1 cellular context compared by ENCODE assay signal in the genomic region with DNA sequence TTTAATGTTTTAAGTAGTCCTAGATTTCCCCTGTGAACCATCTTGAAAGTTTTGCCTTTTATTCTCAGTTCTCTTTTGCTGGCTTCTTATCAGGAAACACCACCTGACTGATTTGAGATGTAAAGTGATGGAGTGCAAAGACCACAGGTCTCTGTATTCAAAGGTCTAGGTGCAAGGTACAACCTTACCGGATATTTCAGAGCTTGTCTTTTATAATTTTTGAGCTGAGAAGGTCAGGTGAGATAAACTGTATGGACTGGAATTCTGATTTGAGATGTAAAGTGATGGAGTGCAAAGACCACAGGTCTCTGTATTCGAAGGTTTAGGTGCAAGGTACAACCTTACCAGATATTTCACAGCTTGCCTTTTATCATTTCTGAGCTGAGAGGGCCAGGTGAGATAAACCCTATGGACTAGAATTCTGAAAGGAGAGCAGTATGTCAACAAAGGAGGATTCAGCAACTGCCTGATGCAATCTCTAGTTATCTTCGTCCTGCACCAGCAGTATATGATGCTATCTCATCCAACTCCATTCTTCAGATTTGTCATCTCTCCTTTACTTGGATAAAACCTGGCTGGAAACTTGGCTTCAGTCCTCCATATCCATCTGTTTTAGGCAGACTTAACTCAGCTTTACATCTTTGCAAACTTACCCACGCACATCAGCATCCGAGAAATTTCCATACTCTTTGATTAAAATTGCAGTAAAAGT.
TF ChIP-seq lines count a peak whose summit lies in the region.

No MANE protein-coding gene starts in this region.

TF ChIP-seq in HepG2, 621 proteins besides CTCF, POLR2A, EP300 and RAD21 (continued from another document and continues in another):
- TF ChIP-seq, protein P1, sequence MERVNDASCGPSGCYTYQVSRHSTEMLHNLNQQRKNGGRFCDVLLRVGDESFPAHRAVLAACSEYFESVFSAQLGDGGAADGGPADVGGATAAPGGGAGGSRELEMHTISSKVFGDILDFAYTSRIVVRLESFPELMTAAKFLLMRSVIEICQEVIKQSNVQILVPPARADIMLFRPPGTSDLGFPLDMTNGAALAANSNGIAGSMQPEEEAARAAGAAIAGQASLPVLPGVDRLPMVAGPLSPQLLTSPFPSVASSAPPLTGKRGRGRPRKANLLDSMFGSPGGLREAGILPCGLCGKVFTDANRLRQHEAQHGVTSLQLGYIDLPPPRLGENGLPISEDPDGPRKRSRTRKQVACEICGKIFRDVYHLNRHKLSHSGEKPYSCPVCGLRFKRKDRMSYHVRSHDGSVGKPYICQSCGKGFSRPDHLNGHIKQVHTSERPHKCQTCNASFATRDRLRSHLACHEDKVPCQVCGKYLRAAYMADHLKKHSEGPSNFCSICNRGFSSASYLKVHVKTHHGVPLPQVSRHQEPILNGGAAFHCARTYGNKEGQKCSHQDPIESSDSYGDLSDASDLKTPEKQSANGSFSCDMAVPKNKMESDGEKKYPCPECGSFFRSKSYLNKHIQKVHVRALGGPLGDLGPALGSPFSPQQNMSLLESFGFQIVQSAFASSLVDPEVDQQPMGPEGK (CRISPR knock-in tag; IDR thresholded peaks at IDR 0.05): peak; percentile 43; the same call in 1 of the 2 replicates
- TF ChIP-seq, protein P2, sequence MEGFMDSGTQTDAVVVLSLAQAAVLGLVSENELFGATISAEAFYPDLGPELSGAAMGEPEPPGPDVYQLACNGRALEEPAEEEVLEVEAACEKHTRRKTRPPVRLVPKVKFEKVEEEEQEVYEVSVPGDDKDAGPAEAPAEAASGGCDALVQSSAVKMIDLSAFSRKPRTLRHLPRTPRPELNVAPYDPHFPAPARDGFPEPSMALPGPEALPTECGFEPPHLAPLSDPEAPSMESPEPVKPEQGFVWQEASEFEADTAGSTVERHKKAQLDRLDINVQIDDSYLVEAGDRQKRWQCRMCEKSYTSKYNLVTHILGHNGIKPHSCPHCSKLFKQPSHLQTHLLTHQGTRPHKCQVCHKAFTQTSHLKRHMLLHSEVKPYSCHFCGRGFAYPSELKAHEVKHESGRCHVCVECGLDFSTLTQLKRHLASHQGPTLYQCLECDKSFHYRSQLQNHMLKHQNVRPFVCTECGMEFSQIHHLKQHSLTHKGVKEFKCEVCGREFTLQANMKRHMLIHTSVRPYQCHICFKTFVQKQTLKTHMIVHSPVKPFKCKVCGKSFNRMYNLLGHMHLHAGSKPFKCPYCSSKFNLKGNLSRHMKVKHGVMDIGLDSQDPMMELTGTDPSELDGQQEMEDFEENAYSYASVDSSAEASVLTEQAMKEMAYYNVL (CRISPR knock-in tag; IDR thresholded peaks at IDR 0.05; ENCODE audit: borderline replicate concordance): 0 out of 2 replicates have a peak, but pooled peaks have one; percentile 39
- TF ChIP-seq SMAD1 (CRISPR knock-in tag; IDR thresholded peaks at IDR 0.05; ENCODE audit: borderline replicate concordance, low read depth): no peak
- 0 out of 2 replicates have a peak, but pooled peaks have one; percentile 5 for TF ChIP-seq FOXA1 (IDR thresholded peaks at IDR 0.05)
- TF ChIP-seq FOXA1 (CRISPR knock-in tag; IDR thresholded peaks at IDR 0.05): peak; percentile 95
- TF ChIP-seq KAT7 (CRISPR knock-in tag; IDR thresholded peaks at IDR 0.05; ENCODE audit: borderline replicate concordance): no peak
- TF ChIP-seq ZNF20 (CRISPR knock-in tag; IDR thresholded peaks at IDR 0.05): no peak
- TF ChIP-seq FOXP1 (IDR thresholded peaks at IDR 0.05): no peak
- TF ChIP-seq FOXP1 (CRISPR knock-in tag; IDR thresholded peaks at IDR 0.05): no peak
- TF ChIP-seq CEBPG (CRISPR knock-in tag; IDR thresholded peaks at IDR 0.05): peak; percentile 98
- TF ChIP-seq GABPA (IDR thresholded peaks at IDR 0.05; ENCODE audit: low read depth, low read length): no peak
- peak; percentile 10; the same call in 1 of the 2 replicates for TF ChIP-seq GABPA (CRISPR knock-in tag; IDR thresholded peaks at IDR 0.05; ENCODE audit: low read depth)
- peak; percentile 57; the same call in 1 of the 2 replicates for TF ChIP-seq ETV5 (CRISPR knock-in tag; IDR thresholded peaks at IDR 0.05; ENCODE audit: borderline replicate concordance)
- TF ChIP-seq, protein P3, sequence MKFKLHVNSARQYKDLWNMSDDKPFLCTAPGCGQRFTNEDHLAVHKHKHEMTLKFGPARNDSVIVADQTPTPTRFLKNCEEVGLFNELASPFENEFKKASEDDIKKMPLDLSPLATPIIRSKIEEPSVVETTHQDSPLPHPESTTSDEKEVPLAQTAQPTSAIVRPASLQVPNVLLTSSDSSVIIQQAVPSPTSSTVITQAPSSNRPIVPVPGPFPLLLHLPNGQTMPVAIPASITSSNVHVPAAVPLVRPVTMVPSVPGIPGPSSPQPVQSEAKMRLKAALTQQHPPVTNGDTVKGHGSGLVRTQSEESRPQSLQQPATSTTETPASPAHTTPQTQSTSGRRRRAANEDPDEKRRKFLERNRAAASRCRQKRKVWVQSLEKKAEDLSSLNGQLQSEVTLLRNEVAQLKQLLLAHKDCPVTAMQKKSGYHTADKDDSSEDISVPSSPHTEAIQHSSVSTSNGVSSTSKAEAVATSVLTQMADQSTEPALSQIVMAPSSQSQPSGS (CRISPR knock-in tag; IDR thresholded peaks at IDR 0.05): peak; percentile 49; the same call in 1 of the 2 replicates
- 0 out of 2 replicates have a peak, but pooled peaks have one; percentile 31 for TF ChIP-seq ZNF598 (CRISPR knock-in tag; IDR thresholded peaks at IDR 0.05; ENCODE audit: borderline replicate concordance)
- TF ChIP-seq, protein P4, sequence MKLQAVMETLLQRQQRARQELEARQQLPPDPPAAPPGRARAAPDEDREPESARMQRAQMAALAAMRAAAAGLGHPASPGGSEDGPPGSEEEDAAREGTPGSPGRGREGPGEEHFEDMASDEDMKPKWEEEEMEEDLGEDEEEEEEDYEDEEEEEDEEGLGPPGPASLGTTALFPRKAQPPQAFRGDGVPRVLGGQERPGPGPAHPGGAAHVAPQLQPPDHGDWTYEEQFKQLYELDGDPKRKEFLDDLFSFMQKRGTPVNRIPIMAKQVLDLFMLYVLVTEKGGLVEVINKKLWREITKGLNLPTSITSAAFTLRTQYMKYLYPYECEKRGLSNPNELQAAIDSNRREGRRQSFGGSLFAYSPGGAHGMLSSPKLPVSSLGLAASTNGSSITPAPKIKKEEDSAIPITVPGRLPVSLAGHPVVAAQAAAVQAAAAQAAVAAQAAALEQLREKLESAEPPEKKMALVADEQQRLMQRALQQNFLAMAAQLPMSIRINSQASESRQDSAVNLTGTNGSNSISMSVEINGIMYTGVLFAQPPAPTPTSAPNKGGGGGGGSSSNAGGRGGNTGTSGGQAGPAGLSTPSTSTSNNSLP (IDR thresholded peaks at IDR 0.05; ENCODE audit: low read depth, low read length): peak; percentile 53; the same call in 1 of the 2 replicates
- TF ChIP-seq KAT8 (CRISPR knock-in tag; IDR thresholded peaks at IDR 0.05): 0 out of 2 replicates have a peak, but pooled peaks have one; percentile 21
- TF ChIP-seq FOXJ3 (CRISPR knock-in tag; IDR thresholded peaks at IDR 0.05; ENCODE audit: borderline replicate concordance): peak; percentile 85; the same call in 1 of the 2 replicates
- TF ChIP-seq TOE1 (CRISPR knock-in tag; IDR thresholded peaks at IDR 0.05): no peak
- TF ChIP-seq MEF2D (CRISPR knock-in tag; IDR thresholded peaks at IDR 0.05): peak; percentile 18; the same call in 1 of the 2 replicates
- TF ChIP-seq ZNF530 (CRISPR knock-in tag; IDR thresholded peaks at IDR 0.05; ENCODE audit: low read depth): no peak
- TF ChIP-seq, protein P5, sequence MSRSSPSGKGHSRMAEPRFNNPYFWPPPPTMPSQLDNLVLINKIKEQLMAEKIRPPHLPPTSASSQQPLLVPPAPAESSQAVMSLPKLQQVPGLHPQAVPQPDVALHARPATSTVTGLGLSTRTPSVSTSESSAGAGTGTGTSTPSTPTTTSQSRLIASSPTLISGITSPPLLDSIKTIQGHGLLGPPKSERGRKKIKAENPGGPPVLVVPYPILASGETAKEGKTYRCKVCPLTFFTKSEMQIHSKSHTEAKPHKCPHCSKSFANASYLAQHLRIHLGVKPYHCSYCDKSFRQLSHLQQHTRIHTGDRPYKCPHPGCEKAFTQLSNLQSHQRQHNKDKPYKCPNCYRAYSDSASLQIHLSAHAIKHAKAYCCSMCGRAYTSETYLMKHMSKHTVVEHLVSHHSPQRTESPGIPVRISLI (CRISPR knock-in tag; IDR thresholded peaks at IDR 0.05; ENCODE audit: borderline replicate concordance): peak; percentile 18; the same call in 1 of the 2 replicates
- TF ChIP-seq, protein P6, sequence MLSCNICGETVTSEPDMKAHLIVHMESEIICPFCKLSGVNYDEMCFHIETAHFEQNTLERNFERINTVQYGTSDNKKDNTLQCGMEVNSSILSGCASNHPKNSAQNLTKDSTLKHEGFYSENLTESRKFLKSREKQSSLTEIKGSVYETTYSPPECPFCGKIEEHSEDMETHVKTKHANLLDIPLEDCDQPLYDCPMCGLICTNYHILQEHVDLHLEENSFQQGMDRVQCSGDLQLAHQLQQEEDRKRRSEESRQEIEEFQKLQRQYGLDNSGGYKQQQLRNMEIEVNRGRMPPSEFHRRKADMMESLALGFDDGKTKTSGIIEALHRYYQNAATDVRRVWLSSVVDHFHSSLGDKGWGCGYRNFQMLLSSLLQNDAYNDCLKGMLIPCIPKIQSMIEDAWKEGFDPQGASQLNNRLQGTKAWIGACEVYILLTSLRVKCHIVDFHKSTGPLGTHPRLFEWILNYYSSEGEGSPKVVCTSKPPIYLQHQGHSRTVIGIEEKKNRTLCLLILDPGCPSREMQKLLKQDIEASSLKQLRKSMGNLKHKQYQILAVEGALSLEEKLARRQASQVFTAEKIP (CRISPR knock-in tag; IDR thresholded peaks at IDR 0.05; ENCODE audit: borderline replicate concordance): no peak
- TF ChIP-seq, protein P7, sequence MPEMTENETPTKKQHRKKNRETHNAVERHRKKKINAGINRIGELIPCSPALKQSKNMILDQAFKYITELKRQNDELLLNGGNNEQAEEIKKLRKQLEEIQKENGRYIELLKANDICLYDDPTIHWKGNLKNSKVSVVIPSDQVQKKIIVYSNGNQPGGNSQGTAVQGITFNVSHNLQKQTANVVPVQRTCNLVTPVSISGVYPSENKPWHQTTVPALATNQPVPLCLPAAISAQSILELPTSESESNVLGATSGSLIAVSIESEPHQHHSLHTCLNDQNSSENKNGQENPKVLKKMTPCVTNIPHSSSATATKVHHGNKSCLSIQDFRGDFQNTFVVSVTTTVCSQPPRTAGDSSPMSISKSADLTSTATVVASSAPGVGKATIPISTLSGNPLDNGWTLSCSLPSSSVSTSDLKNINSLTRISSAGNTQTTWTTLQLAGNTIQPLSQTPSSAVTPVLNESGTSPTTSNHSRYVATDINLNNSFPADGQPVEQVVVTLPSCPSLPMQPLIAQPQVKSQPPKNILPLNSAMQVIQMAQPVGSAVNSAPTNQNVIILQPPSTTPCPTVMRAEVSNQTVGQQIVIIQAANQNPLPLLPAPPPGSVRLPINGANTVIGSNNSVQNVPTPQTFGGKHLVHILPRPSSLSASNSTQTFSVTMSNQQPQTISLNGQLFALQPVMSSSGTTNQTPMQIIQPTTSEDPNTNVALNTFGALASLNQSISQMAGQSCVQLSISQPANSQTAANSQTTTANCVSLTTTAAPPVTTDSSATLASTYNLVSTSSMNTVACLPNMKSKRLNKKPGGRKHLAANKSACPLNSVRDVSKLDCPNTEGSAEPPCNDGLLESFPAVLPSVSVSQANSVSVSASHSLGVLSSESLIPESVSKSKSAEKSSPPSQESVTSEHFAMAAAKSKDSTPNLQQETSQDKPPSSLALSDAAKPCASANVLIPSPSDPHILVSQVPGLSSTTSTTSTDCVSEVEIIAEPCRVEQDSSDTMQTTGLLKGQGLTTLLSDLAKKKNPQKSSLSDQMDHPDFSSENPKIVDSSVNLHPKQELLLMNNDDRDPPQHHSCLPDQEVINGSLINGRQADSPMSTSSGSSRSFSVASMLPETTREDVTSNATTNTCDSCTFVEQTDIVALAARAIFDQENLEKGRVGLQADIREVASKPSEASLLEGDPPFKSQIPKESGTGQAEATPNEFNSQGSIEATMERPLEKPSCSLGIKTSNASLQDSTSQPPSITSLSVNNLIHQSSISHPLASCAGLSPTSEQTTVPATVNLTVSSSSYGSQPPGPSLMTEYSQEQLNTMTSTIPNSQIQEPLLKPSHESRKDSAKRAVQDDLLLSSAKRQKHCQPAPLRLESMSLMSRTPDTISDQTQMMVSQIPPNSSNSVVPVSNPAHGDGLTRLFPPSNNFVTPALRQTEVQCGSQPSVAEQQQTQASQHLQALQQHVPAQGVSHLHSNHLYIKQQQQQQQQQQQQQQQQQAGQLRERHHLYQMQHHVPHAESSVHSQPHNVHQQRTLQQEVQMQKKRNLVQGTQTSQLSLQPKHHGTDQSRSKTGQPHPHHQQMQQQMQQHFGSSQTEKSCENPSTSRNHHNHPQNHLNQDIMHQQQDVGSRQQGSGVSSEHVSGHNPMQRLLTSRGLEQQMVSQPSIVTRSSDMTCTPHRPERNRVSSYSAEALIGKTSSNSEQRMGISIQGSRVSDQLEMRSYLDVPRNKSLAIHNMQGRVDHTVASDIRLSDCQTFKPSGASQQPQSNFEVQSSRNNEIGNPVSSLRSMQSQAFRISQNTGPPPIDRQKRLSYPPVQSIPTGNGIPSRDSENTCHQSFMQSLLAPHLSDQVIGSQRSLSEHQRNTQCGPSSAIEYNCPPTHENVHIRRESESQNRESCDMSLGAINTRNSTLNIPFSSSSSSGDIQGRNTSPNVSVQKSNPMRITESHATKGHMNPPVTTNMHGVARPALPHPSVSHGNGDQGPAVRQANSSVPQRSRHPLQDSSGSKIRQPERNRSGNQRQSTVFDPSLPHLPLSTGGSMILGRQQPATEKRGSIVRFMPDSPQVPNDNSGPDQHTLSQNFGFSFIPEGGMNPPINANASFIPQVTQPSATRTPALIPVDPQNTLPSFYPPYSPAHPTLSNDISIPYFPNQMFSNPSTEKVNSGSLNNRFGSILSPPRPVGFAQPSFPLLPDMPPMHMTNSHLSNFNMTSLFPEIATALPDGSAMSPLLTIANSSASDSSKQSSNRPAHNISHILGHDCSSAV (CRISPR knock-in tag; IDR thresholded peaks at IDR 0.05; ENCODE audit: borderline replicate concordance): no peak
- TF ChIP-seq, protein P8, sequence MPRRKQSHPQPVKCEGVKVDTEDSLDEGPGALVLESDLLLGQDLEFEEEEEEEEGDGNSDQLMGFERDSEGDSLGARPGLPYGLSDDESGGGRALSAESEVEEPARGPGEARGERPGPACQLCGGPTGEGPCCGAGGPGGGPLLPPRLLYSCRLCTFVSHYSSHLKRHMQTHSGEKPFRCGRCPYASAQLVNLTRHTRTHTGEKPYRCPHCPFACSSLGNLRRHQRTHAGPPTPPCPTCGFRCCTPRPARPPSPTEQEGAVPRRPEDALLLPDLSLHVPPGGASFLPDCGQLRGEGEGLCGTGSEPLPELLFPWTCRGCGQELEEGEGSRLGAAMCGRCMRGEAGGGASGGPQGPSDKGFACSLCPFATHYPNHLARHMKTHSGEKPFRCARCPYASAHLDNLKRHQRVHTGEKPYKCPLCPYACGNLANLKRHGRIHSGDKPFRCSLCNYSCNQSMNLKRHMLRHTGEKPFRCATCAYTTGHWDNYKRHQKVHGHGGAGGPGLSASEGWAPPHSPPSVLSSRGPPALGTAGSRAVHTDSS (CRISPR knock-in tag; conservative IDR thresholded peaks at IDR 0.05): no peak
- no peak for TF ChIP-seq HMG20B (CRISPR knock-in tag; conservative IDR thresholded peaks at IDR 0.05)
- no peak for TF ChIP-seq GTF2F1 (IDR thresholded peaks at IDR 0.05; ENCODE audit: low read length)
- TF ChIP-seq NCOA2 (CRISPR knock-in tag; IDR thresholded peaks at IDR 0.05): 0 out of 2 replicates have a peak, but pooled peaks have one; percentile 42
- TF ChIP-seq, protein P9, sequence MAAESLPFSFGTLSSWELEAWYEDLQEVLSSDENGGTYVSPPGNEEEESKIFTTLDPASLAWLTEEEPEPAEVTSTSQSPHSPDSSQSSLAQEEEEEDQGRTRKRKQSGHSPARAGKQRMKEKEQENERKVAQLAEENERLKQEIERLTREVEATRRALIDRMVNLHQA (CRISPR knock-in tag; IDR thresholded peaks at IDR 0.05): no peak
- TF ChIP-seq ZNF788 (CRISPR knock-in tag; IDR thresholded peaks at IDR 0.05; ENCODE audit: borderline replicate concordance): no peak
